In the genomic region with DNA sequence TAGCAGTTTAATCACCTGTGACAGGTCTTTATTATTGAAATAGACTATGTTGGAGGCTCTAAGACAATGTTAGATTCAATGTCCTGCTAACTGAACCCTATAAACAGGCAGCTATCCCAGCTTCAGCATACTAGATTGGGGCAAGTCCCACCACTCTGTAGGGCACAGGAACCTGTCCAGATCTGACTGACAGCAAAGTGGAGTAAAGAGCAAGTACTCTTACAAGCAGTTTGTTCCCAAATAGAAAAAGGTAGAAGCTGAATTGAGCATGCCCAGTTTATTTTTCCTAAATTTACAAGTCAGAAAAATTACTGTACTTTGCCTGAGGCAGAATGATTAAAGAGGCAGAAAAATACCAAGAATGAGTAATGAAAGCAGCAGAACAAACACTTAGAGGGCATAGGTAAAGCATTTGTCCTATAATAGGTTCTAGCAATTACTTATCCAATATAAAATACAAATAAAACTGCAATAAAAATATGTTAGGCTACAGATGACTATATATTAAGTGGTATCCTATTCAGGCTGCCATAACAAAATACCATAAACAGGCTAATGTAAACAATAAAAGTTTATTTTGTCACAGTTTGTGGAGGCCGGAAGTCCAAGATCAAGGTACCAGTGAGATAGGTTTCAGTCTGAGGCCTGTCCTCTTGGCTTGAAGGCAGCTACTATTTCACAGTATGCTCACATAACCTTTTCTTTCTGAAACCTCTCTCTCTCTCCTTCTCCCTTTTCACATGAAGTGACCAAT, we compare ENCODE assay signal across 2 cellular contexts.
TF ChIP-seq lines count a peak whose summit lies in the region.

No MANE protein-coding gene starts in this region.

TF ChIP-seq in A549, 52 proteins besides CTCF, POLR2A, EP300 and RAD21 (continued from another document):
- TF ChIP-seq E2F6 (IDR thresholded peaks at IDR 0.05; ENCODE audit: borderline replicate concordance, low read depth) (no peak), ZSCAN20 (CRISPR knock-in tag; IDR thresholded peaks at IDR 0.05) (no peak), USF2 (IDR thresholded peaks at IDR 0.05) (no peak), HOXA7 (CRISPR knock-in tag; IDR thresholded peaks at IDR 0.05) (no peak), ZC3H11A (IDR thresholded peaks at IDR 0.05) (no peak), PBX3 (IDR thresholded peaks at IDR 0.05) (no peak), MAFK (IDR thresholded peaks at IDR 0.05; ENCODE audit: partially characterized antibody) (no peak), JUNB (IDR thresholded peaks at IDR 0.05) (no peak), TFCP2L1 (CRISPR knock-in tag; IDR thresholded peaks at IDR 0.05) (no peak), RFX5 (IDR thresholded peaks at IDR 0.05) (no peak), KDM1A (IDR thresholded peaks at IDR 0.05; ENCODE audit: low read depth) (no peak), HOXB5 (CRISPR knock-in tag; IDR thresholded peaks at IDR 0.05) (no peak), RARB (CRISPR knock-in tag; IDR thresholded peaks at IDR 0.05) (no peak)
- TF ChIP-seq, protein P1, sequence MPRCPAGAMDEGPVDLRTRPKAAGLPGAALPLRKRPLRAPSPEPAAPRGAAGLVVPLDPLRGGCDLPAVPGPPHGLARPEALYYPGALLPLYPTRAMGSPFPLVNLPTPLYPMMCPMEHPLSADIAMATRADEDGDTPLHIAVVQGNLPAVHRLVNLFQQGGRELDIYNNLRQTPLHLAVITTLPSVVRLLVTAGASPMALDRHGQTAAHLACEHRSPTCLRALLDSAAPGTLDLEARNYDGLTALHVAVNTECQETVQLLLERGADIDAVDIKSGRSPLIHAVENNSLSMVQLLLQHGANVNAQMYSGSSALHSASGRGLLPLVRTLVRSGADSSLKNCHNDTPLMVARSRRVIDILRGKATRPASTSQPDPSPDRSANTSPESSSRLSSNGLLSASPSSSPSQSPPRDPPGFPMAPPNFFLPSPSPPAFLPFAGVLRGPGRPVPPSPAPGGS (IDR thresholded peaks at IDR 0.05), result no peak
- TF ChIP-seq, protein P2, sequence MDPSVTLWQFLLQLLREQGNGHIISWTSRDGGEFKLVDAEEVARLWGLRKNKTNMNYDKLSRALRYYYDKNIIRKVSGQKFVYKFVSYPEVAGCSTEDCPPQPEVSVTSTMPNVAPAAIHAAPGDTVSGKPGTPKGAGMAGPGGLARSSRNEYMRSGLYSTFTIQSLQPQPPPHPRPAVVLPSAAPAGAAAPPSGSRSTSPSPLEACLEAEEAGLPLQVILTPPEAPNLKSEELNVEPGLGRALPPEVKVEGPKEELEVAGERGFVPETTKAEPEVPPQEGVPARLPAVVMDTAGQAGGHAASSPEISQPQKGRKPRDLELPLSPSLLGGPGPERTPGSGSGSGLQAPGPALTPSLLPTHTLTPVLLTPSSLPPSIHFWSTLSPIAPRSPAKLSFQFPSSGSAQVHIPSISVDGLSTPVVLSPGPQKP (IDR thresholded peaks at IDR 0.05; ENCODE audit: low read depth, low read length), result no peak
- TF ChIP-seq, protein P3, sequence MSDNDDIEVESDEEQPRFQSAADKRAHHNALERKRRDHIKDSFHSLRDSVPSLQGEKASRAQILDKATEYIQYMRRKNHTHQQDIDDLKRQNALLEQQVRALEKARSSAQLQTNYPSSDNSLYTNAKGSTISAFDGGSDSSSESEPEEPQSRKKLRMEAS (IDR thresholded peaks at IDR 0.05), result no peak
- TF ChIP-seq, protein P4, sequence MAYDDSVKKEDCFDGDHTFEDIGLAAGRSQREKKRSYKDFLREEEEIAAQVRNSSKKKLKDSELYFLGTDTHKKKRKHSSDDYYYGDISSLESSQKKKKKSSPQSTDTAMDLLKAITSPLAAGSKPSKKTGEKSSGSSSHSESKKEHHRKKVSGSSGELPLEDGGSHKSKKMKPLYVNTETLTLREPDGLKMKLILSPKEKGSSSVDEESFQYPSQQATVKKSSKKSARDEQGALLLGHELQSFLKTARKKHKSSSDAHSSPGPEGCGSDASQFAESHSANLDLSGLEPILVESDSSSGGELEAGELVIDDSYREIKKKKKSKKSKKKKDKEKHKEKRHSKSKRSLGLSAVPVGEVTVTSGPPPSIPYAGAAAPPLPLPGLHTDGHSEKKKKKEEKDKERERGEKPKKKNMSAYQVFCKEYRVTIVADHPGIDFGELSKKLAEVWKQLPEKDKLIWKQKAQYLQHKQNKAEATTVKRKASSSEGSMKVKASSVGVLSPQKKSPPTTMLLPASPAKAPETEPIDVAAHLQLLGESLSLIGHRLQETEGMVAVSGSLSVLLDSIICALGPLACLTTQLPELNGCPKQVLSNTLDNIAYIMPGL (CRISPR knock-in tag; IDR thresholded peaks at IDR 0.05; ENCODE audit: borderline replicate concordance), result no peak

TF ChIP-seq in IMR-90, 13 proteins besides CTCF, POLR2A, EP300 and RAD21 (continued from another document):
- no peak for TF ChIP-seq MXI1 (IDR thresholded peaks at IDR 0.05; ENCODE audit: borderline replicate concordance, low read depth, low read length)
- TF ChIP-seq NFE2L2 (IDR thresholded peaks at IDR 0.05; ENCODE audit: low read depth, low read length), result no peak
- TF ChIP-seq BHLHE40 (IDR thresholded peaks at IDR 0.05; ENCODE audit: low read depth, low read length), result no peak
- TF ChIP-seq MAZ (IDR thresholded peaks at IDR 0.05; ENCODE audit: borderline replicate concordance, low read depth, low read length), result no peak
- TF ChIP-seq, protein P2 (IDR thresholded peaks at IDR 0.05; ENCODE audit: borderline replicate concordance, low read depth, low read length), result no peak
- no peak for TF ChIP-seq RFX5 (IDR thresholded peaks at IDR 0.05; ENCODE audit: low read depth, low read length)
- TF ChIP-seq USF2 (IDR thresholded peaks at IDR 0.05; ENCODE audit: low read depth, low read length), result no peak
- TF ChIP-seq MAFK (IDR thresholded peaks at IDR 0.05; ENCODE audit: low read depth, low read length), result no peak
